21 cellular contexts compared by ENCODE assay signal in genomic region chr18:2909431-2910140, GRCh38.
DNase-seq lines count a peak whose midpoint lies in the region; ATAC-seq and TF ChIP-seq lines count a peak whose summit lies in the region.
"Had no signal": no experiment of that assay in that cellular context is flagged by ENCODE, and none has a peak within 500 bp of the region (broad histone marks: within the 10 kb centered on the region; RNA-seq: fewer than 3 reads in every experiment).

No MANE protein-coding gene starts in this region.

- H3K79me1 ChIP-seq in H9 (ENCODE audit: insufficient read depth, low read depth, low read length, poor library complexity, severe bottlenecking) = no peaks in the 10 kb centered on the region

- no peak overlapping the region for H3K4me3 ChIP-seq in A673 (ENCODE audit: low read depth, low read length, poor library complexity, severe bottlenecking)
- H3K4me3 ChIP-seq: right lobe of liver, upper lobe of right lung had no signal

- no peak overlapping the region for H2BK120ac ChIP-seq in H9 (ENCODE audit: low read depth, low read length, poor library complexity, severe bottlenecking)

- TF ChIP-seq CTCF in natural killer cell (IDR thresholded peaks at IDR 0.05) (no peak), nephron (IDR thresholded peaks at IDR 0.05; ENCODE audit: unreplicated experiment in 3 of 3) (no peak), H9 (conservative IDR thresholded peaks at IDR 0.05) (no peak), A673 (conservative IDR thresholded peaks at IDR 0.05; ENCODE audit: low read depth, low read length) (no peak)

- H3K4me2 ChIP-seq in H9 (ENCODE audit: insufficient read depth, insufficient read length, low read length) = no peak overlapping the region

- no peak overlapping the region for H4K5ac ChIP-seq in H9 (ENCODE audit: insufficient read length, low read depth, low read length)

- H4K20me1 ChIP-seq in H9 (ENCODE audit: control insufficient read depth, insufficient read depth, insufficient read length) = no peaks in the 10 kb centered on the region

- H3K4me3 Mint-ChIP-seq in natural killer cell (no peak overlapping the region), nephron (peak overlapping the region; percentile 9 to 68 (median 63)), H9 (no peak overlapping the region)
- no peak overlapping the region for H3K4me3 Mint-ChIP-seq in natural killer cell treated with Interleukin-12 subunit alpha and Interleukin-12 subunit beta and Interleukin-15 and Interleukin-18, amount 100 ng/mL, for 72 hours
- no peak overlapping the region for H3K4me3 Mint-ChIP-seq in activated naive CD8-positive, alpha-beta T cell treated with anti-CD3 and anti-CD28 coated beads for 36 hours
- H3K4me3 Mint-ChIP-seq: activated T-cell treated with anti-CD3 and anti-CD28 coated beads, Interleukin-2, amount 50 U/mL, for 4 hours had no signal

- H2BK12ac ChIP-seq in H9 (ENCODE audit: insufficient read length, low read depth, low read length) = no peak overlapping the region

- no peak overlapping the region for H2AK5ac ChIP-seq in H9 (ENCODE audit: insufficient read length, low read length)

- no peak overlapping the region for H3K23ac ChIP-seq in H9 (ENCODE audit: insufficient read length, low read depth, low read length)

- H3K18ac ChIP-seq in H9 (ENCODE audit: insufficient read length, low read depth, low read length) = no peak overlapping the region

- H3K4me1 ChIP-seq in H9 (ENCODE audit: insufficient read depth, low read length) (no peaks in the 10 kb centered on the region), A673 (ENCODE audit: insufficient read depth, low read length, poor library complexity, severe bottlenecking) (no peaks in the 10 kb centered on the region)
- H3K4me1 ChIP-seq: right lobe of liver had no signal

- H3K36me3 Mint-ChIP-seq in natural killer cell (no peaks in the 10 kb centered on the region), nephron (ENCODE audit: low read depth) (peaks cover 21% of the 10 kb centered on the region), H9 (ENCODE audit: insufficient read depth in 1 of 3, low read depth in 3 of 3) (peaks cover 9 to 56% (median 42%) of the 10 kb centered on the region in 3 experiments; a peak in 6 of 7 replicates)
- H3K36me3 Mint-ChIP-seq in natural killer cell treated with Interleukin-12 subunit alpha and Interleukin-12 subunit beta and Interleukin-15 and Interleukin-18, amount 100 ng/mL, for 72 hours = no peaks in the 10 kb centered on the region
- peaks cover 29% of the 10 kb centered on the region for H3K36me3 Mint-ChIP-seq in activated naive CD8-positive, alpha-beta T cell treated with anti-CD3 and anti-CD28 coated beads for 36 hours

- H3K9me3 ChIP-seq in H9 (ENCODE audit: control insufficient read depth, low read depth, low read length) (no peaks in the 10 kb centered on the region), A673 (ENCODE audit: low read depth, low read length, poor library complexity, severe bottlenecking) (no peaks in the 10 kb centered on the region)
- H3K9me3 ChIP-seq: right lobe of liver, upper lobe of right lung had no signal

- H2BK5ac ChIP-seq in H9 (ENCODE audit: insufficient read length, low read length) = no peak overlapping the region

- no peak overlapping the region for H2BK20ac ChIP-seq in H9 (ENCODE audit: low read depth, low read length, poor library complexity, severe bottlenecking)

- no peak overlapping the region for H3K27ac ChIP-seq in H9 (ENCODE audit: insufficient read length, low read depth, low read length)
- H3K27ac ChIP-seq in A673 (ENCODE audit: low read depth, low read length, poor library complexity, severe bottlenecking) = no peak overlapping the region
- H3K27ac ChIP-seq: HL-60, right lobe of liver, upper lobe of right lung had no signal

- WGBS in H9 (ENCODE audit: extremely low coverage, insufficient read length, low lambda C conversion rate) = no CpG with 5 or more reads among the region's 22 CpGs

- H3K14ac ChIP-seq in H9 (ENCODE audit: insufficient read depth, low read length) = no peak overlapping the region

- H3K56ac ChIP-seq in H9 (ENCODE audit: insufficient read length, low read depth, low read length) = no peak overlapping the region

- BruUV-seq in A673 (replicated peaks; lab: Mats Ljungman, UMichigan) = no TSS peak

- H3K27me3 Mint-ChIP-seq in natural killer cell (ENCODE audit: low read depth in 2 of 2) (no peaks in the 10 kb centered on the region), nephron (ENCODE audit: low read depth) (peaks cover 15% of the 10 kb centered on the region), H9 (ENCODE audit: low read depth) (peaks cover 6% of the 10 kb centered on the region; the same call in 1 of the 2 replicates)
- no peaks in the 10 kb centered on the region for H3K27me3 Mint-ChIP-seq in natural killer cell treated with Interleukin-12 subunit alpha and Interleukin-12 subunit beta and Interleukin-15 and Interleukin-18, amount 100 ng/mL, for 72 hours
- no peaks in the 10 kb centered on the region for H3K27me3 Mint-ChIP-seq in activated naive CD8-positive, alpha-beta T cell treated with anti-CD3 and anti-CD28 coated beads for 36 hours

- no peak overlapping the region for H2BK15ac ChIP-seq in H9 (ENCODE audit: low read depth, low read length)

- H3K4me1 Mint-ChIP-seq in natural killer cell = peaks cover 13 to 29% of the 10 kb centered on the region in 2 donors
- H3K4me1 Mint-ChIP-seq in natural killer cell treated with Interleukin-12 subunit alpha and Interleukin-12 subunit beta and Interleukin-15 and Interleukin-18, amount 100 ng/mL, for 72 hours (ENCODE audit: low read depth in 2 of 2) = peaks cover 14 to 23% of the 10 kb centered on the region in 2 donors
- peaks cover 23% of the 10 kb centered on the region for H3K4me1 Mint-ChIP-seq in activated naive CD8-positive, alpha-beta T cell treated with anti-CD3 and anti-CD28 coated beads for 36 hours
- H3K4me1 Mint-ChIP-seq in nephron = peaks cover 24% of the 10 kb centered on the region
- H3K4me1 Mint-ChIP-seq in H9 = peaks cover 6 to 10% of the 10 kb centered on the region in 2 experiments

- H3T11ph ChIP-seq in H9 (ENCODE audit: low read length) = no peak overlapping the region

- no peak overlapping the region for H3K9ac ChIP-seq in H9 (ENCODE audit: extremely low read depth, insufficient read length, low read length)

- H2AFZ ChIP-seq in H9 (ENCODE audit: low read length) = no peak overlapping the region

- no peak for ATAC-seq in natural killer cell
- no peak for ATAC-seq in natural killer cell treated with Interleukin-12 subunit alpha and Interleukin-12 subunit beta and Interleukin-15 and Interleukin-18, amount 100 ng/mL, for 72 hours
- ATAC-seq: activated T-cell treated with anti-CD3 and anti-CD28 coated beads, Interleukin-2, amount 50 U/mL, for 4 hours; upper lobe of right lung had no signal

- CTCF ChIA-PET in A673 (lab: Charles Lee) = no interaction called here

- POLR2A ChIA-PET in A673 (lab: Charles Lee; ENCODE audit: low non-redundant PET) = no interaction called here

- H3K4ac ChIP-seq in H9 (ENCODE audit: low read depth, low read length) = no peak overlapping the region

- no peaks in the 10 kb centered on the region for H3K79me2 ChIP-seq in H9 (ENCODE audit: insufficient read depth, low read length)

- H3K27me3 ChIP-seq in H9 (ENCODE audit: insufficient read depth, low read length) = no peaks in the 10 kb centered on the region
- H3K27me3 ChIP-seq in A673 (replicated peaks; ENCODE audit: insufficient read depth, low read depth, low read length, poor library complexity) = no peaks in the 10 kb centered on the region
- H3K27me3 ChIP-seq: upper lobe of right lung had no signal

- peaks cover 35% of the 10 kb centered on the region for H3K36me3 ChIP-seq in A673 (ENCODE audit: insufficient read depth, low read length, poor library complexity, severe bottlenecking)

- no peak overlapping the region for H4K91ac ChIP-seq in H9 (ENCODE audit: insufficient read length, low read depth, low read length)

- intact Hi-C loops in natural killer cell (cut with micrococcal nuclease) (no loop called here), A673 (cut with micrococcal nuclease; ENCODE audit: unreplicated experiment) (loop anchor here (10.0 kb wide), 1 partner anchor 255 kb away; the partner anchor contains the start of gene SMCHD1)

- H3K9me3 Mint-ChIP-seq in natural killer cell (no peaks in the 10 kb centered on the region), nephron (no peaks in the 10 kb centered on the region), H9 (no peaks in the 10 kb centered on the region)
- H3K9me3 Mint-ChIP-seq in natural killer cell treated with Interleukin-12 subunit alpha and Interleukin-12 subunit beta and Interleukin-15 and Interleukin-18, amount 100 ng/mL, for 72 hours = no peaks in the 10 kb centered on the region
- no peaks in the 10 kb centered on the region for H3K9me3 Mint-ChIP-seq in activated naive CD8-positive, alpha-beta T cell treated with anti-CD3 and anti-CD28 coated beads for 36 hours
- H3K9me3 Mint-ChIP-seq: activated T-cell treated with anti-CD3 and anti-CD28 coated beads, Interleukin-2, amount 50 U/mL, for 4 hours had no signal

- peaks cover 5% of the 10 kb centered on the region for H3K23me2 ChIP-seq in H9 (ENCODE audit: insufficient read length, low read depth, low read length, poor library complexity, severe bottlenecking)

- H4K8ac ChIP-seq in H9 (replicated peaks; ENCODE audit: insufficient read length, low read depth, low read length) = no peak overlapping the region

- peak overlapping the region; percentile 38 to 59 for H3K27ac Mint-ChIP-seq in natural killer cell
- H3K27ac Mint-ChIP-seq in natural killer cell treated with Interleukin-12 subunit alpha and Interleukin-12 subunit beta and Interleukin-15 and Interleukin-18, amount 100 ng/mL, for 72 hours = peak overlapping the region in 1 of 2 donors; percentile 16
- H3K27ac Mint-ChIP-seq in activated naive CD8-positive, alpha-beta T cell treated with anti-CD3 and anti-CD28 coated beads for 36 hours = peak overlapping the region; percentile 65
- peak overlapping the region in 2 of 3 experiments; percentile 39 to 80 for H3K27ac Mint-ChIP-seq in nephron
- peak overlapping the region in 1 of 3 experiments; percentile 63; a peak in 1 of 7 replicates for H3K27ac Mint-ChIP-seq in H9

- DNase-seq in natural killer cell (no peak), H9 (no peak), DMS 273 (lab: John Stamatoyannopoulos, UW; ENCODE audit: unreplicated experiment) (no peak), A673 (ENCODE audit: low spot score) (no peak), NCI-H146 (lab: John Stamatoyannopoulos, UW) (no peak)
- DNase-seq in natural killer cell treated with Interleukin-12 subunit alpha and Interleukin-12 subunit beta and Interleukin-15 and Interleukin-18, amount 100 ng/mL, for 72 hours (ENCODE audit: low spot score) = no peak
- DNase-seq in activated naive CD8-positive, alpha-beta T cell treated with anti-CD3 and anti-CD28 coated beads for 36 hours = no peak
- DNase-seq: activated CD4-positive, alpha-beta T cell treated with anti-CD3 and anti-CD28 coated beads for 4 hours; activated T-cell treated with anti-CD3 and anti-CD28 coated beads, Interleukin-2, amount 50 U/mL, for 4 hours; central memory CD4-positive, alpha-beta T cell; DMS53; hippocampal formation; kidney glomerular epithelial cell; mesenchymal stem cell; NCI-H2029; NCI-H446 treated with DMSO at 0.1 percent for 48 hours; right lobe of liver; stimulated activated naive CD4-positive, alpha-beta T cell treated with Interleukin-2 at 50 U/mL for 16 hours; upper lobe of right lung had no signal

Comparison
In these comparisons a context has a peak if more than half of its experiments do, and no peak if none do; other contexts are left out.
1. H3K4me3 Mint-ChIP-seq: peak in nephron (3 of 3); none in natural killer cell (single experiment), natural killer cell treated with Interleukin-12 subunit alpha and Interleukin-12 subunit beta and Interleukin-15 and Interleukin-18, amount 100 ng/mL, for 72 hours (single experiment), activated naive CD8-positive, alpha-beta T cell treated with anti-CD3 and anti-CD28 coated beads for 36 hours (single experiment) and H9 (0 of 2).